ENCODE assay signal across 8 cellular contexts in genomic region chr1:37596182-37596667, GRCh38. TPM values are rescaled to one million over a fixed set of nuclear protein-coding genes. Genes with fewer than 3 reads are reported as not detected.
DNase-seq lines count a peak whose midpoint lies in the region; ATAC-seq and TF ChIP-seq lines count a peak whose summit lies in the region.

No MANE protein-coding gene starts in this region.

- ATAC-seq in HG03460 (IDR thresholded peaks at IDR 0.05; ENCODE audit: unreplicated experiment), result peak; percentile 6
- ATAC-seq in GM19452 (IDR thresholded peaks at IDR 0.05; ENCODE audit: unreplicated experiment), result no peak

- H3K79me2 ChIP-seq in ACC112 (ENCODE audit: control insufficient read depth, insufficient read depth, low read length, unreplicated experiment), result peaks cover 40% of the 10 kb centered on the region

- no peak for TF ChIP-seq CTCF in cardiac fibroblast (IDR thresholded peaks at IDR 0.05; ENCODE audit: low read depth, low read length)

- H3K27ac ChIP-seq in ACC112 (ENCODE audit: low read depth, low read length), result peak overlapping the region; percentile 40; the same call in 1 of the 2 replicates

- H3K36me3 ChIP-seq in ACC112 (ENCODE audit: insufficient read depth, low read length), result peaks cover 18% of the 10 kb centered on the region

- no peaks in the 10 kb centered on the region for H3K27me3 ChIP-seq in ACC112 (ENCODE audit: insufficient read depth, low read length)
- no peaks in the 10 kb centered on the region for H3K27me3 ChIP-seq in mononuclear cell (ENCODE audit: insufficient read depth, low read length)

- H3K4me1 ChIP-seq in ACC112 (ENCODE audit: control insufficient read depth, insufficient read depth, low read length, unreplicated experiment), result peaks cover 14% of the 10 kb centered on the region
- H3K4me1 ChIP-seq in mononuclear cell (ENCODE audit: insufficient read depth, low read length), result peaks cover 20% of the 10 kb centered on the region

- H3K9me3 ChIP-seq in mononuclear cell (ENCODE audit: low read depth, low read length), result no peaks in the 10 kb centered on the region

- H2AFZ ChIP-seq in ACC112 (ENCODE audit: low read length, unreplicated experiment), result peak overlapping the region; percentile 92

- DNase-seq in cardiac fibroblast (ENCODE audit: low read depth in 2 of 2) (no peak), NOMO-1 treated with dmso at 0.1 percent for 144 hours (lab: John Stamatoyannopoulos, UW; ENCODE audit: unreplicated experiment) (no peak), A172 (ENCODE audit: low spot score) (no peak), NCI-H1417 treated with DMSO at 0.1 percent for 48 hours (lab: John Stamatoyannopoulos, UW) (no peak)

- H3K4me3 ChIP-seq in ACC112 (ENCODE audit: low read depth, low read length), result peak overlapping the region; percentile 90
- peak overlapping the region; percentile 87 to 94 for H3K4me3 ChIP-seq in cardiac fibroblast (replicated peaks in 1 of 2; ENCODE audit: low read depth in 2 of 2, low read length in 2 of 2)
- H3K4me3 ChIP-seq in mononuclear cell (ENCODE audit: low read length), result peak overlapping the region; percentile 90

RNA-seq across cellular contexts. Expression of gene GNL2, which starts 0.5 kb away (rescaled TPM):
- total RNA-seq in mononuclear cell, result 49.3 TPM
- total RNA-seq in A172 (2014; rRNA removed; shearing (Covaris generic)), result 31.7 and 39.7 TPM in 2 replicates

RNA-seq across cellular contexts. Expression of gene RSPO1, which starts 38.5 kb away (rescaled TPM):
- not detected for total RNA-seq in mononuclear cell
- total RNA-seq in A172 (2014; rRNA removed; shearing (Covaris generic)), result 0.22 TPM in 1 of 2 replicates, not detected in the other

RNA-seq across cellular contexts. Expression of gene DNALI1, which starts 39.5 kb away (rescaled TPM):
- 0.21 TPM for total RNA-seq in mononuclear cell
- total RNA-seq in A172 (2014; rRNA removed; shearing (Covaris generic)), result not detected in 2 replicates

RNA-seq across cellular contexts. Expression of gene SNIP1, which starts 42.1 kb away (rescaled TPM):
- total RNA-seq in mononuclear cell, result 32.7 TPM
- total RNA-seq in A172 (2014; rRNA removed; shearing (Covaris generic)), result 5.1 and 5.3 TPM in 2 replicates
